16 cellular contexts compared by ENCODE assay signal in the genomic region with DNA sequence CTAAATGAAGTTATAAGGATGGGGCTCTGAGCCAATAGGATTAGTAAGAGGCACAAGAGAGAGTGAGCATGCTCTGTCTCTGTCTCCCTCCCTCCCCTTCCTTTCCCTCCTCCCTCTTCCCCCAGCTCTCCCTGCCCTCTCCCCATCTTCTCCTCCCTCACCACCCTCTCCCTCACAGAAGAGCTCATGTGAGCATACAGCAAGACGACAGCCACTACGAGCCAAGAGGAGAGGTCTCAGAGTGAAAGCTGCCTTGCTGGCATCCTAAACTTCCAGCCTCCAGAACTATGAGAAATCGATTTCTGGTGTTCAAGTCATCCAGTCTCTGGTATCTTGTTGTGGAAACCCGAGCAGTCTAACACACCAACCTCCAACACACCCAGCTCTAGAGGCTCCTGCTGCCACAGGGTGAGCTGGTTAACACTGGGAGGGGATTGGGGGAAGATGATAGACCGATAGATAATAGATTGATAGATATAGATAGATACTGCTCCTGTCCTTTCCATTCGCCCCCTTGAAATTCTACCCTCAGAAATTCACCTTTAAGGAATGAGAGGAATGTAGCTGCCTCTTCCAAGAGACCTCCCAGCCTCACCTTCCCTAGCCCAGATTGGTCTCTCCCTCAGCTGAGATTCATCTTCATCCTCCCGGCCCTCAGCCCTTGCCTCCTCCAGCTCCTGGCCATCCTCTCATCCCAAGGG. TPM values are rescaled to one million over a fixed set of nuclear protein-coding genes. Genes with fewer than 3 reads are reported as not detected.
DNase-seq lines count a peak whose midpoint lies in the region; ATAC-seq, FAIRE-seq and TF ChIP-seq lines count a peak whose summit lies in the region.
"Had no signal": no experiment of that assay in that cellular context is flagged by ENCODE, and none has a peak within 500 bp of the region (broad histone marks: within the 10 kb centered on the region; RNA-seq: fewer than 3 reads in every experiment).

No MANE protein-coding gene starts in this region.

- DNase-seq in NCI-H82 (lab: John Stamatoyannopoulos, UW), result peak; percentile 46
- no peak for DNase-seq in NCI-H82 treated with DMSO at 0.1 percent for 48 hours (lab: John Stamatoyannopoulos, UW; ENCODE audit: unreplicated experiment)
- DNase-seq in bronchial epithelial cell (ENCODE audit: low read depth), result peak; percentile 12
- DNase-seq in left lung, result no peak
- no peak for DNase-seq in thoracic aorta (ENCODE audit: low spot score)
- DNase-seq: activated CD4-positive, alpha-beta T cell treated with anti-CD3 and anti-CD28 coated beads, Interleukin-2, amount 10 ng/mL, durations not matched to agents 24 days and 14 days; activated T-cell treated with anti-CD3 and anti-CD28 coated beads, Interleukin-2, amount 50 U/mL, for 24 hours; stimulated activated CD4-positive, alpha-beta T cell treated with anti-CD3 and anti-CD28 coated beads, Interleukin-12 subunit alpha, Interleukin-12 subunit beta, amount 100 ng/mL, for 4 hours; T-helper 2 cell; testis had no signal

- TF ChIP-seq CTCF in bronchial epithelial cell (IDR thresholded peaks at IDR 0.05; ENCODE audit: insufficient read depth, low read length, severe bottlenecking) (no peak), left lung (IDR thresholded peaks at IDR 0.05) (no peak), thoracic aorta (IDR thresholded peaks at IDR 0.05) (no peak)

- H3K27me3 ChIP-seq in bronchial epithelial cell (ENCODE audit: control insufficient read depth, insufficient read depth, low read length), result no peaks in the 10 kb centered on the region
- no peaks in the 10 kb centered on the region for H3K27me3 ChIP-seq in left lung
- no peaks in the 10 kb centered on the region for H3K27me3 ChIP-seq in thoracic aorta (replicated peaks; ENCODE audit: insufficient read depth)
- H3K27me3 ChIP-seq: heart right ventricle, testis had no signal

- peak; percentile 17 for ATAC-seq in left lung
- no peak for ATAC-seq in thoracic aorta (ENCODE audit: insufficient number of reproducible peaks, low FRiP score, low read depth)
- no peak for ATAC-seq in HG03025 (IDR thresholded peaks at IDR 0.05; ENCODE audit: low FRiP score, unreplicated experiment)
- ATAC-seq in HG02938 (IDR thresholded peaks at IDR 0.05; ENCODE audit: unreplicated experiment), result no peak
- no peak for ATAC-seq in GM21528 (IDR thresholded peaks at IDR 0.05; ENCODE audit: low FRiP score, unreplicated experiment)

- intact Hi-C loops in left lung (cut with DNase I), result no loop called here

- H3K27ac ChIP-seq in left lung (no peak overlapping the region), thoracic aorta (peak overlapping the region; percentile 47 to 68)
- H3K27ac ChIP-seq: testis had no signal

- H3K4me1 ChIP-seq in left lung (peaks cover 0 to 11% of the 10 kb centered on the region in 2 donors), thoracic aorta (ENCODE audit: control insufficient read depth in 1 of 2, low read depth in 2 of 2) (peaks cover 7 to 43% of the 10 kb centered on the region in 2 donors)
- H3K4me1 ChIP-seq: testis had no signal

- FAIRE-seq in bronchial epithelial cell (lab: Jason Lieb, UNC), result no peak
- FAIRE-seq: G401.6 had no signal

- no peak overlapping the region for H3K4me3 ChIP-seq in bronchial epithelial cell (ENCODE audit: low read depth, low read length)
- no peak overlapping the region for H3K4me3 ChIP-seq in left lung
- H3K4me3 ChIP-seq in thoracic aorta, result peak overlapping the region; percentile 2
- H3K4me3 ChIP-seq: HAP-1, heart right ventricle, testis had no signal

- H3K36me3 ChIP-seq in bronchial epithelial cell (ENCODE audit: control insufficient read depth, insufficient read depth, low read length) (no peaks in the 10 kb centered on the region), left lung (no peaks in the 10 kb centered on the region), thoracic aorta (no peaks in the 10 kb centered on the region)
- H3K36me3 ChIP-seq: HAP-1, heart right ventricle had no signal

- H3K9me3 ChIP-seq in left lung (no peaks in the 10 kb centered on the region), thoracic aorta (no peaks in the 10 kb centered on the region)
- H3K9me3 ChIP-seq: HAP-1, heart right ventricle, testis had no signal

RNA-seq across cellular contexts. Expression of gene ACTN1, which starts 25.8 kb away (rescaled TPM):
- 118 and 165 TPM in 2 replicates for total RNA-seq in bronchial epithelial cell
- total RNA-seq in left lung, result 100 to 1,000 TPM; 164 to 225 TPM
- 1,000 to 10,000 TPM; 1,201 to 1,291 TPM for total RNA-seq in thoracic aorta

Comparison
In these comparisons a context has a peak if more than half of its experiments do, and no peak if none do; other contexts are left out.
1. DNase-seq: peak in NCI-H82 (single experiment) and bronchial epithelial cell (single experiment); none in NCI-H82 treated with DMSO at 0.1 percent for 48 hours (single experiment), left lung (0 of 2) and thoracic aorta (single experiment).
2. H3K27ac ChIP-seq: peak in thoracic aorta (2 of 2); none in left lung (0 of 2).